ENCODE assay signal across 8 cellular contexts in genomic region chr17:1787301-1787902, GRCh38. TPM values are rescaled to one million over a fixed set of nuclear protein-coding genes. Genes with fewer than 3 reads are reported as not detected.
DNase-seq lines count a peak whose midpoint lies in the region; TF ChIP-seq lines count a peak whose summit lies in the region.

No MANE protein-coding gene starts in this region.

- 53% methylated on average over 13 of the region's 16 CpGs for WGBS in mesenchymal stem cell

- H3K36me3 ChIP-seq in mesenchymal stem cell (ENCODE audit: control insufficient read depth in 1 of 2, insufficient read depth in 2 of 2, low read depth in 1 of 2, low read length in 2 of 2), result peaks cover 4 to 26% of the 10 kb centered on the region in 2 experiments

- H3K23ac ChIP-seq in mesenchymal stem cell (ENCODE audit: low read length in 2 of 2), result peak overlapping the region in 1 of 2 experiments; percentile 17

- peaks cover 27% of the 10 kb centered on the region for H3K36me3 Mint-ChIP-seq in type B pancreatic cell

- peak overlapping the region; percentile 78 for H3K9ac ChIP-seq in mesenchymal stem cell (ENCODE audit: low read length)

- peak overlapping the region in 1 of 2 experiments; percentile 42 for H3K4ac ChIP-seq in mesenchymal stem cell (ENCODE audit: low read depth in 1 of 2, low read length in 2 of 2)

- H2AK5ac ChIP-seq in mesenchymal stem cell (ENCODE audit: low read length, severe bottlenecking), result peak overlapping the region; percentile 78

- H2BK120ac ChIP-seq in mesenchymal stem cell (ENCODE audit: low read depth, low read length), result no peak overlapping the region

- peak overlapping the region; percentile 14 to 91 for H3K18ac ChIP-seq in mesenchymal stem cell (ENCODE audit: low read depth in 1 of 2, low read length in 2 of 2)

- H3K4me2 ChIP-seq in mesenchymal stem cell (ENCODE audit: low read length, poor library complexity, severe bottlenecking), result no peak overlapping the region

- H3K4me3 Mint-ChIP-seq in type B pancreatic cell, result no peak overlapping the region

- H2BK12ac ChIP-seq in mesenchymal stem cell (ENCODE audit: low read length in 2 of 2), result peak overlapping the region; percentile 57 to 85

- no peaks in the 10 kb centered on the region for H3K9me3 ChIP-seq in mesenchymal stem cell (ENCODE audit: control insufficient read depth, low read length)

- peaks cover 19% of the 10 kb centered on the region for H3K79me1 ChIP-seq in mesenchymal stem cell (replicated peaks; ENCODE audit: low read length, poor library complexity, severe bottlenecking)

- peaks cover 15% of the 10 kb centered on the region for H3K4me1 Mint-ChIP-seq in type B pancreatic cell (ENCODE audit: unreplicated experiment)

- no peaks in the 10 kb centered on the region for H3K27me3 ChIP-seq in mesenchymal stem cell (ENCODE audit: control insufficient read depth in 1 of 2, insufficient read depth in 1 of 2, low read length in 2 of 2)

- DNase-seq in LoVo (ENCODE audit: low spot score) (peak; percentile 73), dermis microvascular lymphatic vessel endothelial cell (ENCODE audit: low read depth in 2 of 2) (peak; percentile 61 to 93), mesenchymal stem cell (peak; percentile 97), type B pancreatic cell (ENCODE audit: extremely low spot score, unreplicated experiment) (no peak), globus pallidus (ENCODE audit: low spot score) (no peak), NCI-H69 (lab: John Stamatoyannopoulos, UW) (no peak), NCI-H146 treated with DMSO at 0.1 percent for 48 hours (lab: John Stamatoyannopoulos, UW; ENCODE audit: unreplicated experiment) (no peak), hippocampal formation (lab: John Stamatoyannopoulos, UW) (no peak)

- H3K27ac Mint-ChIP-seq in type B pancreatic cell, result peak overlapping the region; percentile 16

- H3K4me1 ChIP-seq in mesenchymal stem cell (ENCODE audit: control insufficient read depth, insufficient read depth, low read depth, low read length), result peaks cover 27% of the 10 kb centered on the region

- H3K14ac ChIP-seq in mesenchymal stem cell (ENCODE audit: low read length in 2 of 2), result peak overlapping the region in 1 of 2 experiments; percentile 30

- no peak overlapping the region for H2AFZ ChIP-seq in mesenchymal stem cell (ENCODE audit: low read depth, low read length)

- H3K9me3 Mint-ChIP-seq in type B pancreatic cell, result no peaks in the 10 kb centered on the region

- H2BK5ac ChIP-seq in mesenchymal stem cell (ENCODE audit: low read depth, low read length, poor library complexity, severe bottlenecking), result no peak overlapping the region

- TF ChIP-seq CTCF in type B pancreatic cell (conservative IDR thresholded peaks at IDR 0.05), result no peak

- H4K8ac ChIP-seq in mesenchymal stem cell (ENCODE audit: low read length), result peak overlapping the region; percentile 20

- H3K27ac ChIP-seq in mesenchymal stem cell (ENCODE audit: low read length, poor library complexity, severe bottlenecking), result peak overlapping the region; percentile 77

- H2BK15ac ChIP-seq in mesenchymal stem cell (ENCODE audit: low read depth, poor library complexity, severe bottlenecking), result no peak overlapping the region

- H3K27me3 Mint-ChIP-seq in type B pancreatic cell, result no peaks in the 10 kb centered on the region

- H3K4me3 ChIP-seq in mesenchymal stem cell (ENCODE audit: insufficient read depth in 1 of 2, low read depth in 1 of 2, low read length in 2 of 2), result peak overlapping the region in 1 of 2 experiments; percentile 12

- peak overlapping the region; percentile 8 for H4K91ac ChIP-seq in mesenchymal stem cell (ENCODE audit: low read length)

RNA-seq across cellular contexts. Expression of gene SERPINF1, which starts 25.5 kb away (rescaled TPM):
- total RNA-seq in dermis microvascular lymphatic vessel endothelial cell (not detected in 2 replicates), type B pancreatic cell (ENCODE audit: low replicate concordance) (9.6 and 98.8 TPM in 2 replicates)
- 83.0 TPM for polyA plus RNA-seq in mesenchymal stem cell (2013, experiment 1 of 2)
- polyA plus RNA-seq in mesenchymal stem cell (2013, experiment 2 of 2), result 81.2 TPM

RNA-seq across cellular contexts. Expression of gene SMYD4, which starts 42.3 kb away (rescaled TPM):
- total RNA-seq in dermis microvascular lymphatic vessel endothelial cell (6.8 and 12.1 TPM in 2 replicates), type B pancreatic cell (ENCODE audit: low replicate concordance) (18.0 and 22.5 TPM in 2 replicates)
- polyA plus RNA-seq in mesenchymal stem cell (2013, experiment 1 of 2), result 5.1 TPM
- polyA plus RNA-seq in mesenchymal stem cell (2013, experiment 2 of 2), result 4.8 TPM

RNA-seq across cellular contexts. Expression of gene RPA1, which starts 42.4 kb away (rescaled TPM):
- 26.6 and 31.1 TPM in 2 replicates for total RNA-seq in dermis microvascular lymphatic vessel endothelial cell
- 21.9 TPM for polyA plus RNA-seq in mesenchymal stem cell (2013, experiment 1 of 2)
- 22.1 TPM for polyA plus RNA-seq in mesenchymal stem cell (2013, experiment 2 of 2)
- 91.5 and 129 TPM in 2 replicates for total RNA-seq in type B pancreatic cell (ENCODE audit: low replicate concordance)

RNA-seq across cellular contexts. Expression of gene SERPINF2, which starts 44.7 kb away (rescaled TPM):
- under 0.01 TPM in 1 of 2 replicates, not detected in the other for total RNA-seq in dermis microvascular lymphatic vessel endothelial cell
- 0.03 TPM for polyA plus RNA-seq in mesenchymal stem cell (2013, experiment 1 of 2)
- 0.01 TPM for polyA plus RNA-seq in mesenchymal stem cell (2013, experiment 2 of 2)
- total RNA-seq in type B pancreatic cell (ENCODE audit: low replicate concordance), result 28.3 and 36.3 TPM in 2 replicates

Comparison
In these comparisons a context has a peak if more than half of its experiments do, and no peak if none do; other contexts are left out.
1. DNase-seq: peak in LoVo (single experiment), dermis microvascular lymphatic vessel endothelial cell (2 of 2) and mesenchymal stem cell (single experiment); none in type B pancreatic cell (single experiment), globus pallidus (single experiment), NCI-H69 (single experiment), NCI-H146 treated with DMSO at 0.1 percent for 48 hours (single experiment) and hippocampal formation (0 of 2).
2. RNA of gene SERPINF1, which starts 25.5 kb away (total RNA-seq): 9.6 to 98.8 TPM in type B pancreatic cell; not detected in dermis microvascular lymphatic vessel endothelial cell; every median in the first group is over 10 times any median in the second.